ENCODE assay signal across 2 cellular contexts in the genomic region with DNA sequence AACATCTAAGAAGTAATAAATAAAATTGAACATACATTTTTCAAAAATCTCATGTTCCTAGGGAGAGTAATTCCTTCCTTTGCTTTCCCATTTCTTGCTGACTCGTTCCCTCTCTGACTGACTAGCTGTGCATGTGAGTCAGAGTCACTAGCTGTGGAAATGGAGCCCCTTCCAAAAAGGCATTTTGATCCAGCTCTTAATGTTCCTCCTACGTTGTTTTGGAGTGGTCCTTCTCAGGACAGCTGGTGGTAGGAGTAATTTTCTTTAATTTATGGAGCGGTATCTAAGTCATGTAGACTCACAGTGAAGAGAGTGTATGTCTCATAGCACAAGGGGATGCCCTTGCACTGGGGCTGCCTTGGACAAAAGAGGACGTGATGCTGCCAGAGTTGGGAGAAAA.
TF ChIP-seq lines count a peak whose summit lies in the region.

No MANE protein-coding gene starts in this region.

TF ChIP-seq in HepG2, 621 proteins besides CTCF, POLR2A, EP300 and RAD21:
- TF ChIP-seq IKZF1 (IDR thresholded peaks at IDR 0.05) (no peak), RFXAP (CRISPR knock-in tag; IDR thresholded peaks at IDR 0.05; ENCODE audit: borderline replicate concordance) (no peak), ZNF10 (CRISPR knock-in tag; IDR thresholded peaks at IDR 0.05; ENCODE audit: borderline replicate concordance, low read depth) (no peak), NFE2 (CRISPR knock-in tag; IDR thresholded peaks at IDR 0.05) (no peak), ZNF713 (CRISPR knock-in tag; IDR thresholded peaks at IDR 0.05) (no peak), ELF4 (CRISPR knock-in tag; IDR thresholded peaks at IDR 0.05; ENCODE audit: borderline replicate concordance) (no peak), KLF6 (CRISPR knock-in tag; IDR thresholded peaks at IDR 0.05) (no peak), MED1 (CRISPR knock-in tag; IDR thresholded peaks at IDR 0.05) (no peak), ZNF430 (CRISPR knock-in tag; IDR thresholded peaks at IDR 0.05) (no peak), HNRNPL (IDR thresholded peaks at IDR 0.05; ENCODE audit: low read depth, low read length) (no peak), XRCC5 (optimal IDR thresholded peaks at IDR 0.05; ENCODE audit: low read length) (no peak), HDAC1 (CRISPR knock-in tag; IDR thresholded peaks at IDR 0.05) (no peak), SP2 (CRISPR knock-in tag; IDR thresholded peaks at IDR 0.05) (no peak), MTA1 (CRISPR knock-in tag; IDR thresholded peaks at IDR 0.05; ENCODE audit: borderline replicate concordance) (no peak), HNRNPH1 (optimal IDR thresholded peaks at IDR 0.05; ENCODE audit: low read depth, low read length) (no peak), ZC3H13 (CRISPR knock-in tag; IDR thresholded peaks at IDR 0.05) (no peak), ZNF550 (CRISPR knock-in tag; IDR thresholded peaks at IDR 0.05; ENCODE audit: borderline replicate concordance) (no peak), HNF4A (CRISPR knock-in tag; IDR thresholded peaks at IDR 0.05) (no peak), ZNF383 (CRISPR knock-in tag; IDR thresholded peaks at IDR 0.05; ENCODE audit: borderline replicate concordance) (no peak)
- TF ChIP-seq, protein P1, sequence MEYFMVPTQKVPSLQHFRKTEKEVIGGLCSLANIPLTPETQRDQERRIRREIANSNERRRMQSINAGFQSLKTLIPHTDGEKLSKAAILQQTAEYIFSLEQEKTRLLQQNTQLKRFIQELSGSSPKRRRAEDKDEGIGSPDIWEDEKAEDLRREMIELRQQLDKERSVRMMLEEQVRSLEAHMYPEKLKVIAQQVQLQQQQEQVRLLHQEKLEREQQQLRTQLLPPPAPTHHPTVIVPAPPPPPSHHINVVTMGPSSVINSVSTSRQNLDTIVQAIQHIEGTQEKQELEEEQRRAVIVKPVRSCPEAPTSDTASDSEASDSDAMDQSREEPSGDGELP (IDR thresholded peaks at IDR 0.05; ENCODE audit: borderline replicate concordance, low read depth) = no peak

TF ChIP-seq in H1, 55 proteins besides CTCF, POLR2A, EP300 and RAD21:
- TF ChIP-seq SRF (IDR thresholded peaks at IDR 0.05; ENCODE audit: low read depth, low read length) = no peak
- TF ChIP-seq TBP (IDR thresholded peaks at IDR 0.05; ENCODE audit: low read depth, low read length) = no peak
- no peak for TF ChIP-seq BRCA1 (IDR thresholded peaks at IDR 0.05; ENCODE audit: low read depth, low read length)
- no peak for TF ChIP-seq PHF8 (conservative IDR thresholded peaks at IDR 0.05; ENCODE audit: low read depth, low read length)
